ENCODE assay signal across 28 cellular contexts in the genomic region with DNA sequence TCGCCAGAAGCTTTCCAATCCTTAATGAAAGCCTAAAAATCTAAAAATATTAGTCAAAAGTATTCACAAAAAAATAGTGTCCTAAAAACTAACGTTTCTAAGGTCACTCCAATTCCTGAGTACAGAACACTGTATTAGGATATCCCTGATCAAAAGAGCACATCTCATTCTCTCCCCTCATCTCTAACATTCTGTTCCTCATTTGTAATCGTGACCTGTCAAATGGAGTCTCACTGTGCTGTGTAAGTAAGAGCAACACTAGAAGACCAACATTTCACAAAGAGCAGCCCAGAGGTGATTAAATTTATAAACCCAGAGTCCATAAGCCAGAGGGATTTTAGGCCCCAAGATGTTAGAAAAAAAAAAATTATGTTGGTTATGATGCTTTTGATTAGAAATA. TPM values are rescaled to one million over a fixed set of nuclear protein-coding genes. Genes with fewer than 3 reads are reported as not detected.
A peak's percentile ranks its signal among the peaks of the same experiment; 100 is the strongest.
DNase-seq lines count a peak whose midpoint lies in the region; TF ChIP-seq lines count a peak whose summit lies in the region.
"Had no signal": no experiment of that assay in that cellular context is flagged by ENCODE, and none has a peak within 500 bp of the region (broad histone marks: within the 10 kb centered on the region; RNA-seq: fewer than 3 reads in every experiment).

No MANE protein-coding gene starts in this region.

- H2AK5ac ChIP-seq in mesendoderm (ENCODE audit: low read length) = no peak overlapping the region

- H3K9me3 ChIP-seq in ascending aorta = no peaks in the 10 kb centered on the region
- H3K9me3 ChIP-seq: colonic mucosa, SJSA1 had no signal

- H3K9me3 Mint-ChIP-seq in activated T-cell treated with anti-CD3 and anti-CD28 coated beads, Interleukin-2, amount 50 U/mL, for 24 hours = no peaks in the 10 kb centered on the region
- H3K9me3 Mint-ChIP-seq: CD8-positive, alpha-beta T cell; naive B cell; stimulated activated naive B cell treated with anti-CD40 and anti-IgM and Interleukin-4, amounts not matched to agents 10 μg/mL and 1 μg/mL and 100 μg/mL, for 72 hours had no signal

- TF ChIP-seq CTCF in ascending aorta (IDR thresholded peaks at IDR 0.05) (no peak), lower leg skin (IDR thresholded peaks at IDR 0.05) (no peak)

- peaks cover 4% of the 10 kb centered on the region for H3K27me3 Mint-ChIP-seq in activated T-cell treated with anti-CD3 and anti-CD28 coated beads, Interleukin-2, amount 50 U/mL, for 24 hours

- no peak overlapping the region for H4K5ac ChIP-seq in mesendoderm (ENCODE audit: low read length)

- peak overlapping the region; percentile 41 for H2AFZ ChIP-seq in ACC112 (ENCODE audit: low read length, unreplicated experiment)

- H3K79me2 ChIP-seq in ACC112 (ENCODE audit: control insufficient read depth, insufficient read depth, low read length, unreplicated experiment) (no peaks in the 10 kb centered on the region), mesendoderm (ENCODE audit: control insufficient read depth, insufficient read depth, low read length) (no peaks in the 10 kb centered on the region)

- H3K23ac ChIP-seq in mesendoderm (ENCODE audit: low read length) = no peak overlapping the region

- no peak overlapping the region for H2BK120ac ChIP-seq in mesendoderm (ENCODE audit: low read depth, low read length)

- H3K4me3 ChIP-seq in ACC112 (ENCODE audit: low read depth, low read length) = no peak overlapping the region
- no peak overlapping the region for H3K4me3 ChIP-seq in ascending aorta
- H3K4me3 ChIP-seq in mesendoderm (ENCODE audit: low read length) = no peak overlapping the region
- no peak overlapping the region for H3K4me3 ChIP-seq in rectal smooth muscle tissue (ENCODE audit: low read length)
- no peak overlapping the region for H3K4me3 ChIP-seq in lower leg skin (ENCODE audit: low read depth, poor library complexity, severe bottlenecking)
- H3K4me3 ChIP-seq: colonic mucosa, SJSA1 had no signal

- H3K18ac ChIP-seq in mesendoderm (ENCODE audit: low read length) = no peak overlapping the region

- no peak overlapping the region for H3K56ac ChIP-seq in mesendoderm (ENCODE audit: low read length)

- H3K4me2 ChIP-seq in mesendoderm (ENCODE audit: low read length) = no peak overlapping the region

- no peak overlapping the region for H2BK15ac ChIP-seq in mesendoderm (replicated peaks; ENCODE audit: low read depth)

- H3K27me3 ChIP-seq in ACC112 (ENCODE audit: insufficient read depth, low read length) = no peaks in the 10 kb centered on the region
- H3K27me3 ChIP-seq in ascending aorta = no peaks in the 10 kb centered on the region
- no peaks in the 10 kb centered on the region for H3K27me3 ChIP-seq in mesendoderm (ENCODE audit: insufficient read depth, low read length, poor library complexity)
- no peaks in the 10 kb centered on the region for H3K27me3 ChIP-seq in rectal smooth muscle tissue (ENCODE audit: control insufficient read depth, insufficient read depth, low read length)
- H3K27me3 ChIP-seq: colonic mucosa, SJSA1 had no signal

- no peak overlapping the region for H3K4me3 Mint-ChIP-seq in activated T-cell treated with anti-CD3 and anti-CD28 coated beads, Interleukin-2, amount 50 U/mL, for 24 hours
- H3K4me3 Mint-ChIP-seq: B cell; CD8-positive, alpha-beta T cell; naive B cell; stimulated activated naive B cell treated with anti-CD40 and anti-IgM and Interleukin-4, amounts not matched to agents 10 μg/mL and 1 μg/mL and 100 μg/mL, for 72 hours; WTC11 had no signal

- DNase-seq in ascending aorta (ENCODE audit: low spot score in 2 of 2) (no peak), mesendoderm (no peak), SHP77 (lab: John Stamatoyannopoulos, UW) (no peak), lower leg skin (ENCODE audit: low spot score in 2 of 2) (no peak)
- no peak for DNase-seq in activated T-cell treated with anti-CD3 and anti-CD28 coated beads, Interleukin-2, amount 50 U/mL, for 24 hours
- DNase-seq in stimulated activated CD4-positive, alpha-beta T cell treated with anti-CD3 and anti-CD28 coated beads, Interleukin-15, amount 100 ng/mL, for 24 hours = no peak
- DNase-seq: activated CD4-positive, alpha-beta T cell treated with anti-CD3 and anti-CD28 coated beads, Interleukin-2, amount 50 U/mL, for 1 hour; activated naive CD4-positive, alpha-beta T cell treated with anti-CD3 and anti-CD28 coated beads, Interleukin-2, amount 50 U/mL, for 16 hours; amygdala; CD8-positive, alpha-beta T cell; colonic mucosa; DMS153; effector CD8-positive, alpha-beta T cell; Kasumi-1; left cardiac atrium; mesenchymal stem cell; naive B cell; NCI-H2171; NCI-H510A; NK-92 treated with Interleukin-12 subunit alpha and Interleukin-12 subunit beta, amount 100 ng/mL, for 24 hours; stimulated activated CD4-positive, alpha-beta T cell treated with anti-CD3 and anti-CD28 coated beads, Interleukin-12 subunit alpha, Interleukin-12 subunit beta, amount 100 ng/mL, for 4 hours; stimulated activated CD4-positive, alpha-beta T cell treated with anti-CD3 and anti-CD28 coated beads, Interleukin-4, amount 100 ng/mL, for 4 hours; stimulated activated naive B cell treated with anti-CD40 and anti-IgM and Interleukin-4, amounts not matched to agents 10 μg/mL and 1 μg/mL and 100 μg/mL, for 72 hours had no signal

- no peak for TF ChIP-seq POLR2A in lower leg skin (IDR thresholded peaks at IDR 0.05)

- H3K9ac ChIP-seq in mesendoderm (ENCODE audit: low read length) (no peak overlapping the region), rectal smooth muscle tissue (ENCODE audit: low read length) (no peak overlapping the region)

- WGBS in mesendoderm (ENCODE audit: extremely low coverage, insufficient coverage, low lambda C conversion rate) = no CpG with 5 or more reads among the region's 3 CpGs
- WGBS in lower leg skin, 2 donors = 50 to 53% methylated on average over 3 of the region's 3 CpGs

- no peak overlapping the region for H3K27ac Mint-ChIP-seq in activated T-cell treated with anti-CD3 and anti-CD28 coated beads, Interleukin-2, amount 50 U/mL, for 24 hours
- H3K27ac Mint-ChIP-seq: B cell; CD8-positive, alpha-beta T cell; stimulated activated naive B cell treated with anti-CD40 and anti-IgM and Interleukin-4, amounts not matched to agents 10 μg/mL and 1 μg/mL and 100 μg/mL, for 72 hours; WTC11 had no signal

- H3K36me3 ChIP-seq in ACC112 (ENCODE audit: insufficient read depth, low read length) (no peaks in the 10 kb centered on the region), ascending aorta (no peaks in the 10 kb centered on the region), mesendoderm (ENCODE audit: control insufficient read depth, insufficient read depth, low read length) (no peaks in the 10 kb centered on the region), rectal smooth muscle tissue (ENCODE audit: control insufficient read depth, insufficient read depth, low read length) (no peaks in the 10 kb centered on the region)
- H3K36me3 ChIP-seq: colonic mucosa, SJSA1 had no signal

- H3K4ac ChIP-seq in mesendoderm (ENCODE audit: low read depth, low read length) = no peak overlapping the region

- H3K79me1 ChIP-seq in mesendoderm (ENCODE audit: low read length) = no peaks in the 10 kb centered on the region

- peak overlapping the region; percentile 56 for H4K8ac ChIP-seq in mesendoderm (ENCODE audit: low read depth, low read length)

- intact Hi-C loops in ascending aorta (cut with DNase I) (no loop called here), lower leg skin (cut with DNase I; ENCODE audit: low total_unique reads) (no loop called here)

- no peak overlapping the region for H2BK5ac ChIP-seq in mesendoderm (ENCODE audit: low read length)

- no peaks in the 10 kb centered on the region for H3K4me1 ChIP-seq in ACC112 (ENCODE audit: control insufficient read depth, insufficient read depth, low read length, unreplicated experiment)
- H3K4me1 ChIP-seq in ascending aorta = peaks cover 0 to 10% of the 10 kb centered on the region in 2 donors
- no peaks in the 10 kb centered on the region for H3K4me1 ChIP-seq in mesendoderm (ENCODE audit: control insufficient read depth, low read depth, low read length)
- peaks cover 10% of the 10 kb centered on the region for H3K4me1 ChIP-seq in rectal smooth muscle tissue (ENCODE audit: control insufficient read depth, insufficient read depth, low read length)
- H3K4me1 ChIP-seq: colonic mucosa, SJSA1 had no signal

- H3K36me3 Mint-ChIP-seq in activated T-cell treated with anti-CD3 and anti-CD28 coated beads, Interleukin-2, amount 50 U/mL, for 24 hours (ENCODE audit: low read depth) = no peaks in the 10 kb centered on the region
- H3K36me3 Mint-ChIP-seq: CD8-positive, alpha-beta T cell; naive B cell; stimulated activated naive B cell treated with anti-CD40 and anti-IgM and Interleukin-4, amounts not matched to agents 10 μg/mL and 1 μg/mL and 100 μg/mL, for 72 hours; WTC11 had no signal

- H3K27ac ChIP-seq in ACC112 (ENCODE audit: low read depth, low read length) = no peak overlapping the region
- peak overlapping the region; percentile 8 to 33 for H3K27ac ChIP-seq in ascending aorta
- H3K27ac ChIP-seq in mesendoderm (ENCODE audit: low read depth, low read length) = no peak overlapping the region
- peak overlapping the region; percentile 59 for H3K27ac ChIP-seq in rectal smooth muscle tissue (ENCODE audit: low read depth, low read length)
- H3K27ac ChIP-seq: colonic mucosa, SJSA1 had no signal

- no peaks in the 10 kb centered on the region for H3K4me1 Mint-ChIP-seq in activated T-cell treated with anti-CD3 and anti-CD28 coated beads, Interleukin-2, amount 50 U/mL, for 24 hours (ENCODE audit: low read depth)
- H3K4me1 Mint-ChIP-seq: B cell, naive B cell had no signal

RNA-seq across cellular contexts. Expression of a gene that starts 26.3 kb away (rescaled TPM):
- total RNA-seq in ascending aorta (11.9 TPM), lower leg skin (10 to 100 TPM; 24.5 to 54.1 (median 29.0) TPM)
- polyA plus RNA-seq in mesendoderm (2013, experiment 1 of 2) = 22.1 TPM
- 21.5 TPM for polyA plus RNA-seq in mesendoderm (2013, experiment 2 of 2)

Comparison
In these comparisons a context has a peak if more than half of its experiments do, and no peak if none do; other contexts are left out.
1. H3K27ac ChIP-seq: peak in ascending aorta (2 of 2) and rectal smooth muscle tissue (single experiment); none in ACC112 (single experiment) and mesendoderm (single experiment).